In the genomic region with DNA sequence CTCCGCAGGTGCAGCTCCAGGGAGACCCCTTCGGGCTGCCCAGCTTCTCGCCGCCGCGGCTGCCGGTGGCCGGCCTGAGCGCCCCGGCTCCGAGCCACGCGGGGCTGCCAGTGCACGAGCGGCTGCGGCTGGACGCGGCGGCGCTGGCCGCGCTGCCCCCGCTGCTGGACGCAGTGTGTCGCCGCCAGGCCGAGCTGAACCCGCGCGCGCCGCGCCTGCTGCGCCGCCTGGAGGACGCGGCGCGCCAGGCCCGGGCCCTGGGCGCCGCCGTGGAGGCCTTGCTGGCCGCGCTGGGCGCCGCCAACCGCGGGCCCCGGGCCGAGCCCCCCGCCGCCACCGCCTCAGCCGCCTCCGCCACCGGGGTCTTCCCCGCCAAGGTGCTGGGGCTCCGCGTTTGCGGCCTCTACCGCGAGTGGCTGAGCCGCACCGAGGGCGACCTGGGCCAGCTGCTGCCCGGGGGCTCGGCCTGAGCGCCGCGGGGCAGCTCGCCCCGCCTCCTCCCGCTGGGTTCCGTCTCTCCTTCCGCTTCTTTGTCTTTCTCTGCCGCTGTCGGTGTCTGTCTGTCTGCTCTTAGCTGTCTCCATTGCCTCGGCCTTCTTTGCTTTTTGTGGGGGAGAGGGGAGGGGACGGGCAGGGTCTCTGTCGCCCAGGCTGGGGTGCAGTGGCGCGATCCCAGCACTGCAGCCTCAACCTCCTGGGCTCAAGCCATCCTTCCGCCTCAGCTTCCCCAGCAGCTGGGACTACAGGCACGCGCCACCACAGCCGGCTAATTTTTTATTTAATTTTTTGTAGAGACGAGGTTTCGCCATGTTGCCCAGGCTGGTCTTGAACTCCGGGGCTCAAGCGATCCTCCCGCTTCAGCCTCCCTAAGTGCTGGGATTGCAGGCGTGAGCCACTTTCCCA, we compare ENCODE assay signal across 8 cellular contexts. TPM values are rescaled to one million over a fixed set of nuclear protein-coding genes. Genes with fewer than 3 reads are reported as not detected.
DNase-seq lines count a peak whose midpoint lies in the region; ATAC-seq and TF ChIP-seq lines count a peak whose summit lies in the region.

No MANE protein-coding gene starts in this region.

- H3K27ac Mint-ChIP-seq in chondrocyte (ENCODE audit: unreplicated experiment) = peak overlapping the region; percentile 88

- no peak for ATAC-seq in GM18873 (IDR thresholded peaks at IDR 0.05; ENCODE audit: low FRiP score, unreplicated experiment)

- no peaks in the 10 kb centered on the region for H3K79me2 ChIP-seq in Karpas-422 (ENCODE audit: low read length)

- H3K4me3 Mint-ChIP-seq in chondrocyte (ENCODE audit: unreplicated experiment) = peak overlapping the region; percentile 78

- no peaks in the 10 kb centered on the region for H3K27me3 ChIP-seq in Karpas-422 (ENCODE audit: low read length)

- no peak overlapping the region for H3K27ac ChIP-seq in Karpas-422 (ENCODE audit: low read length)
- H3K27ac ChIP-seq in VCaP = peak overlapping the region; percentile 80

- DNase-seq in CMK (ENCODE audit: low read depth) (peak; percentile 71), GM19238 (ENCODE audit: insufficient read length, low spot score) (peak; percentile 79), Karpas-422 (peak; percentile 76), chondrocyte (ENCODE audit: low spot score) (no peak), kidney glomerular epithelial cell (lab: John Stamatoyannopoulos, UW) (peak; percentile 42)
- peak; percentile 69 for DNase-seq in stimulated activated CD4-positive, alpha-beta T cell treated with anti-CD3 and anti-CD28 coated beads, Interleukin-15, amount 100 ng/mL, for 24 hours

- peak overlapping the region; percentile 78 for H3K9ac ChIP-seq in Karpas-422 (ENCODE audit: low read length)

- H3K36me3 Mint-ChIP-seq in chondrocyte (ENCODE audit: low read depth) = no peaks in the 10 kb centered on the region

- peak overlapping the region; percentile 88 for H3K4me2 ChIP-seq in Karpas-422 (ENCODE audit: low read depth, low read length, poor library complexity, severe bottlenecking)

- no peaks in the 10 kb centered on the region for H3K9me3 Mint-ChIP-seq in chondrocyte (ENCODE audit: low read depth)

- H3K9me2 ChIP-seq in Karpas-422 (replicated peaks; ENCODE audit: insufficient read depth, low read length) = no peaks in the 10 kb centered on the region

- no peaks in the 10 kb centered on the region for H3K27me3 Mint-ChIP-seq in chondrocyte (ENCODE audit: low read depth)

- peaks cover 13% of the 10 kb centered on the region for H3K4me1 Mint-ChIP-seq in chondrocyte (ENCODE audit: low read depth)

- H3K36me3 ChIP-seq in Karpas-422 (ENCODE audit: insufficient read depth, low read length) = no peaks in the 10 kb centered on the region

- TF ChIP-seq CTCF in VCaP (conservative IDR thresholded peaks at IDR 0.05) = peak; percentile 76
- TF ChIP-seq CTCF in chondrocyte (IDR thresholded peaks at IDR 0.05) = peak; percentile 54

- H3K9me3 ChIP-seq in Karpas-422 (ENCODE audit: low read length) = no peaks in the 10 kb centered on the region

- peak overlapping the region; percentile 76 for H3K4me3 ChIP-seq in Karpas-422 (ENCODE audit: low read length)

- H4K20me1 ChIP-seq in Karpas-422 (ENCODE audit: insufficient read depth, low read depth, low read length) = no peaks in the 10 kb centered on the region

- peak overlapping the region; percentile 93; the same call in 1 of the 2 replicates for H2AFZ ChIP-seq in Karpas-422 (ENCODE audit: low read length)

- H3K4me1 ChIP-seq in Karpas-422 (ENCODE audit: low read length) = peaks cover 15% of the 10 kb centered on the region

RNA-seq across cellular contexts. Expression of a gene that starts 5.9 kb away (rescaled TPM):
- total RNA-seq in Karpas-422 (2014; rRNA removed; shearing (Covaris generic); ENCODE audit: low replicate concordance) = 0.94 and 1.1 TPM in 2 replicates
- 3.7 to 5.7 TPM (median 4.2 TPM) in 3 replicates for total RNA-seq in chondrocyte

RNA-seq across cellular contexts. Expression of a gene that starts 8.4 kb away (rescaled TPM):
- total RNA-seq in Karpas-422 (2014; rRNA removed; shearing (Covaris generic); ENCODE audit: low replicate concordance) = 27.4 and 59.7 TPM in 2 replicates
- total RNA-seq in chondrocyte = 34.6 to 37.5 TPM (median 37.3 TPM) in 3 replicates

RNA-seq across cellular contexts. Expression of a gene that starts 21.1 kb away (rescaled TPM):
- total RNA-seq in Karpas-422 (2014; rRNA removed; shearing (Covaris generic); ENCODE audit: low replicate concordance) = 24.5 and 59.5 TPM in 2 replicates
- total RNA-seq in chondrocyte = 19.4 to 21.5 TPM (median 20.5 TPM) in 3 replicates

RNA-seq across cellular contexts. Expression of a gene that starts 46.5 kb away (rescaled TPM):
- total RNA-seq in Karpas-422 (2014; rRNA removed; shearing (Covaris generic); ENCODE audit: low replicate concordance) = 34.0 and 60.7 TPM in 2 replicates
- 10.3 to 16.0 TPM (median 15.6 TPM) in 3 replicates for total RNA-seq in chondrocyte

RNA-seq across cellular contexts. Expression of a gene that starts 55.2 kb away (rescaled TPM):
- 3.8 and 4.3 TPM in 2 replicates for total RNA-seq in Karpas-422 (2014; rRNA removed; shearing (Covaris generic); ENCODE audit: low replicate concordance)
- total RNA-seq in chondrocyte = 15.0 to 18.0 TPM (median 15.8 TPM) in 3 replicates
